ENCODE assay signal across 13 cellular contexts in the genomic region with DNA sequence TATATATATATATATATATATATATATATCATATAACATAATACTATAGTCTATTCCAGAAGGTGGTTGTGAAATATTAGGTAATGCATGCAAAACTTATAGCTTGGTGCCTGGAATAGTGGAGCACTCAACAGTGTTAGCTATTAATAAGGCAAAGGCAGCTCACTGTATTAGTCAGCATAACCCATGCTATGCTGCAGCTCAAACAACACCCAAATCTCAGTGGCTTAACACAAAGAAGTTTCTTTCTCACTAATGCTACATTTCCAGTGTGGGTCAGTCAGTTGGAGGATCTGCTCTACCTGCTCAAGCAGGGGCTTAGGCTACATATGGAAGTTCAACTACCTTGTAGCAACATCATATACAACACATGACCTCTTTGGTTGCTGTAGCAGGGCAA. TPM values are rescaled to one million over a fixed set of nuclear protein-coding genes. Genes with fewer than 3 reads are reported as not detected.
A peak's percentile ranks its signal among the peaks of the same experiment; 100 is the strongest.
DNase-seq lines count a peak whose midpoint lies in the region; ATAC-seq and TF ChIP-seq lines count a peak whose summit lies in the region.
"Had no signal": no experiment of that assay in that cellular context is flagged by ENCODE, and none has a peak within 500 bp of the region (broad histone marks: within the 10 kb centered on the region; RNA-seq: fewer than 3 reads in every experiment).

No MANE protein-coding gene starts in this region.

- H3K36me3 ChIP-seq in osteoblast (ENCODE audit: insufficient read depth, low read length) (no peaks in the 10 kb centered on the region), PC-9 (ENCODE audit: low read depth) (no peaks in the 10 kb centered on the region)

- H3K9me3 ChIP-seq in osteoblast (ENCODE audit: low read depth, low read length) (no peaks in the 10 kb centered on the region), PC-9 (ENCODE audit: insufficient read depth, low read depth) (no peaks in the 10 kb centered on the region)

- intact Hi-C loops in PC-9 (cut with micrococcal nuclease; ENCODE audit: unreplicated experiment) = no loop called here

- H3K4me1 ChIP-seq in osteoblast (ENCODE audit: insufficient read depth, low read length) (no peaks in the 10 kb centered on the region), PC-9 (replicated peaks; ENCODE audit: insufficient read depth) (no peaks in the 10 kb centered on the region)

- ATAC-seq in GM18502 (IDR thresholded peaks at IDR 0.05; ENCODE audit: poor library complexity, unreplicated experiment) (peak; percentile 73), GM19351 (IDR thresholded peaks at IDR 0.05; ENCODE audit: unreplicated experiment) (peak; percentile 85), HG02610 (IDR thresholded peaks at IDR 0.05; ENCODE audit: unreplicated experiment) (peak; percentile 91), HG03196 (IDR thresholded peaks at IDR 0.05; ENCODE audit: unreplicated experiment) (peak; percentile 52)
- ATAC-seq: left ventricle myocardium superior; naive thymus-derived CD4-positive, alpha-beta T cell had no signal

- no peaks in the 10 kb centered on the region for H4K20me1 ChIP-seq in osteoblast (ENCODE audit: insufficient read depth, low read length)
- H4K20me1 ChIP-seq in PC-9 (ENCODE audit: insufficient read depth) = no peaks in the 10 kb centered on the region

- H2AFZ ChIP-seq in osteoblast (ENCODE audit: low read length) (no peak overlapping the region), PC-9 (no peak overlapping the region)

- CTCF ChIA-PET in PC-9 (lab: Charles Lee) = no interaction called here

- H3K4me2 ChIP-seq in osteoblast (ENCODE audit: insufficient read depth, low read length) (no peak overlapping the region), PC-9 (no peak overlapping the region)

- TF ChIP-seq CTCF in osteoblast (IDR thresholded peaks at IDR 0.05; ENCODE audit: extremely low read depth, low read depth, low read length) = no peak
- TF ChIP-seq CTCF in PC-9 (conservative IDR thresholded peaks at IDR 0.05) = no peak

- H3F3A ChIP-seq in PC-9 (ENCODE audit: insufficient read depth, low read depth) = no peaks in the 10 kb centered on the region

- DNase-seq in pons (ENCODE audit: low spot score) (no peak), DMS53 (lab: John Stamatoyannopoulos, UW) (no peak), osteoblast (ENCODE audit: insufficient read length, low spot score, missing footprints) (no peak), PC-9 (no peak)
- DNase-seq: activated naive CD4-positive, alpha-beta T cell; left ventricle myocardium superior; naive thymus-derived CD4-positive, alpha-beta T cell; NCI-H1092 had no signal

- POLR2A ChIA-PET in PC-9 (lab: Charles Lee; ENCODE audit: unreplicated experiment) = no interaction called here

- H3K79me2 ChIP-seq in osteoblast (ENCODE audit: insufficient read depth, low read length) (no peaks in the 10 kb centered on the region), PC-9 (ENCODE audit: low read depth) (no peaks in the 10 kb centered on the region)

- H3K27ac ChIP-seq in osteoblast (ENCODE audit: low read depth, low read length) (no peak overlapping the region), PC-9 (no peak overlapping the region)

- H3K9me2 ChIP-seq in PC-9 (ENCODE audit: insufficient read depth) = no peaks in the 10 kb centered on the region

- H3K4me3 ChIP-seq in osteoblast (ENCODE audit: insufficient read depth, low read length) (no peak overlapping the region), PC-9 (no peak overlapping the region)

- H3K27me3 ChIP-seq in osteoblast (ENCODE audit: insufficient read depth, low read length) (no peaks in the 10 kb centered on the region), PC-9 (ENCODE audit: insufficient read depth, low read depth) (no peaks in the 10 kb centered on the region)

- no TSS peak for BruUV-seq in PC-9 (replicated peaks; lab: Mats Ljungman, UMichigan)

RNA-seq across cellular contexts. Expression of a gene that starts 5.2 kb away (rescaled TPM):
- total RNA-seq in osteoblast = 7.4 and 8.0 TPM in 2 replicates
- total RNA-seq in PC-9 (2021) = not detected in 2 replicates

RNA-seq across cellular contexts. Expression of a gene that starts 19.9 kb away (rescaled TPM):
- not detected in 2 replicates for total RNA-seq in osteoblast
- total RNA-seq in PC-9 (2021) = not detected in 2 replicates
- total RNA-seq: activated CD8-positive, alpha-beta memory T cell treated with anti-CD3 and anti-CD28 coated beads for 36 hours; left ventricle myocardium superior; naive thymus-derived CD4-positive, alpha-beta T cell had no signal
